Comparison of ENCODE assay signal across 15 cellular contexts in genomic region chr3:192031941-192032340, GRCh38.
DNase-seq lines count a peak whose midpoint lies in the region; ATAC-seq and TF ChIP-seq lines count a peak whose summit lies in the region.
"Had no signal": no experiment of that assay in that cellular context is flagged by ENCODE, and none has a peak within 500 bp of the region (broad histone marks: within the 10 kb centered on the region; RNA-seq: fewer than 3 reads in every experiment).

No MANE protein-coding gene starts in this region.

- no peak overlapping the region for H2BK120ac ChIP-seq in neuronal stem cell (ENCODE audit: low read depth, low read length)

- peak overlapping the region; percentile 19 for H2AFZ ChIP-seq in neuronal stem cell (ENCODE audit: low read length)

- no peak overlapping the region for H3K4me3 ChIP-seq in breast epithelium
- H3K4me3 ChIP-seq in epithelial cell of esophagus (ENCODE audit: low read length): no peak overlapping the region
- H3K4me3 ChIP-seq in neuronal stem cell (ENCODE audit: low read length in 2 of 2): no peak overlapping the region
- no peak overlapping the region for H3K4me3 ChIP-seq in thyroid gland (replicated peaks in 1 of 3)
- H3K4me3 ChIP-seq: A549 had no signal

- H2AK5ac ChIP-seq in neuronal stem cell (ENCODE audit: low read depth, low read length): no peak overlapping the region

- no peak overlapping the region for H3K4me2 ChIP-seq in neuronal stem cell (ENCODE audit: insufficient read depth, low read length, poor library complexity, severe bottlenecking)
- H3K4me2 ChIP-seq: A549 had no signal

- no peaks in the 10 kb centered on the region for H3K27me3 ChIP-seq in breast epithelium
- H3K27me3 ChIP-seq in neuronal stem cell (ENCODE audit: control insufficient read depth in 3 of 3, insufficient read depth in 3 of 3, low read depth in 1 of 3, low read length in 3 of 3): no peaks in the 10 kb centered on the region
- H3K27me3 ChIP-seq in thyroid gland: no peaks in the 10 kb centered on the region

- CTCF ChIA-PET in MCF 10A (lab: Yijun Ruan, JAX): interaction anchor here (0.5 to 1.8 kb wide), 3 partner anchors 10 to 532 kb away, joined by 3 to 11 read pairs (median 3); no protein-coding TSS in a partner anchor

- H2BK5ac ChIP-seq in neuronal stem cell (ENCODE audit: low read length): no peak overlapping the region

- POLR2A ChIA-PET in MCF 10A (lab: Yijun Ruan, JAX): interaction anchor here (1.0 kb wide), 1 partner anchor 10 kb away, joined by 5 read pairs; no protein-coding TSS in a partner anchor

- WGBS in neuronal stem cell (ENCODE audit: extremely low coverage in 2 of 2, insufficient read length in 2 of 2, insufficient replicate concordance in 1 of 2), 2 donors: no CpG with 5 or more reads among the region's 3 CpGs
- 91 to 92% methylated on average over 3 of the region's 3 CpGs for WGBS in thyroid gland, 2 donors

- BruUV-seq in MCF 10A (replicated peaks; lab: Mats Ljungman, UMichigan): no TSS peak

- no peak overlapping the region for H3K18ac ChIP-seq in neuronal stem cell (ENCODE audit: low read length)

- H3K4me1 ChIP-seq in breast epithelium (no peaks in the 10 kb centered on the region), neuronal stem cell (ENCODE audit: control insufficient read depth in 2 of 2, insufficient read depth in 1 of 2, low read depth in 1 of 2, low read length in 2 of 2) (no peaks in the 10 kb centered on the region), thyroid gland (no peaks in the 10 kb centered on the region)
- H3K4me1 ChIP-seq: A549, Caco-2 had no signal

- H3K4ac ChIP-seq in neuronal stem cell (ENCODE audit: low read length): no peak overlapping the region

- DNase-seq in MCF 10A (ENCODE audit: unreplicated experiment): peak; percentile 10
- no peak for DNase-seq in breast epithelium (ENCODE audit: low spot score in 2 of 2)
- peak; percentile 61 for DNase-seq in epithelial cell of esophagus (ENCODE audit: low read depth)
- no peak for DNase-seq in neuronal stem cell (ENCODE audit: low spot score)
- no peak for DNase-seq in thyroid gland
- DNase-seq: AML-193; Caco-2; CD4-positive, alpha-beta T cell; HCEC 1CT had no signal

- no peak overlapping the region for H2BK15ac ChIP-seq in neuronal stem cell (ENCODE audit: low read length)

- no peaks in the 10 kb centered on the region for H3K27me3 Mint-ChIP-seq in MCF 10A (ENCODE audit: insufficient read depth, unreplicated experiment)
- H3K27me3 Mint-ChIP-seq: CD4-positive, alpha-beta T cell had no signal

- no peak overlapping the region for H3K14ac ChIP-seq in neuronal stem cell (ENCODE audit: low read length)

- TF ChIP-seq POLR2A in breast epithelium (IDR thresholded peaks at IDR 0.05): no peak
- no peak for TF ChIP-seq POLR2A in thyroid gland (IDR thresholded peaks at IDR 0.05)

- H3K9me3 ChIP-seq in breast epithelium: no peaks in the 10 kb centered on the region
- peaks cover 0 to 8% of the 10 kb centered on the region in 2 donors for H3K9me3 ChIP-seq in neuronal stem cell (replicated peaks in 1 of 2; ENCODE audit: control insufficient read depth in 2 of 2, insufficient read depth in 1 of 2, low read depth in 1 of 2, low read length in 2 of 2)
- no peaks in the 10 kb centered on the region for H3K9me3 ChIP-seq in thyroid gland
- H3K9me3 ChIP-seq: A549, Caco-2 had no signal

- peak overlapping the region; percentile 61 for H3K27ac Mint-ChIP-seq in MCF 10A (ENCODE audit: low read depth, unreplicated experiment)
- H3K27ac Mint-ChIP-seq: CD4-positive, alpha-beta T cell had no signal

- no peaks in the 10 kb centered on the region for H3K36me3 Mint-ChIP-seq in MCF 10A (ENCODE audit: insufficient read depth, unreplicated experiment)

- no peaks in the 10 kb centered on the region for H3K9me3 Mint-ChIP-seq in MCF 10A (ENCODE audit: unreplicated experiment)
- H3K9me3 Mint-ChIP-seq: CD4-positive, alpha-beta T cell had no signal

- no peak overlapping the region for H2BK12ac ChIP-seq in neuronal stem cell (ENCODE audit: low read length)

- no peaks in the 10 kb centered on the region for H3K79me1 ChIP-seq in neuronal stem cell (ENCODE audit: low read depth, low read length)

- no peaks in the 10 kb centered on the region for H3K36me3 ChIP-seq in breast epithelium
- H3K36me3 ChIP-seq in neuronal stem cell (replicated peaks in 1 of 2; ENCODE audit: control insufficient read depth in 2 of 2, insufficient read depth in 2 of 2, low read length in 2 of 2): no peaks in the 10 kb centered on the region
- no peaks in the 10 kb centered on the region for H3K36me3 ChIP-seq in thyroid gland

- H3K9ac ChIP-seq in neuronal stem cell (ENCODE audit: low read depth, low read length, poor library complexity): no peak overlapping the region

- no peak overlapping the region for H3K27ac ChIP-seq in breast epithelium
- no peak overlapping the region for H3K27ac ChIP-seq in neuronal stem cell (replicated peaks; ENCODE audit: low read length)
- H3K27ac ChIP-seq in thyroid gland: no peak overlapping the region
- H3K27ac ChIP-seq: 22Rv1, A549, C4-2B, HL-60 had no signal

- intact Hi-C loops in MCF 10A (cut with micrococcal nuclease) (no loop called here), breast epithelium (cut with DNase I; ENCODE audit: low total_unique reads) (loop anchor here (5.0 kb wide), 1 partner anchor 575 kb away; no protein-coding TSS in a partner anchor), thyroid gland (cut with DNase I) (no loop called here)

- ATAC-seq in GM21825 (IDR thresholded peaks at IDR 0.05; ENCODE audit: unreplicated experiment) (no peak), GM19351 (IDR thresholded peaks at IDR 0.05; ENCODE audit: unreplicated experiment) (no peak)
- ATAC-seq: A549 had no signal

- peaks cover 14% of the 10 kb centered on the region for H3K4me1 Mint-ChIP-seq in MCF 10A (ENCODE audit: insufficient read depth, unreplicated experiment)

- no peak overlapping the region for H4K8ac ChIP-seq in neuronal stem cell (ENCODE audit: low read depth, low read length)

- H3K23ac ChIP-seq in neuronal stem cell (ENCODE audit: low read depth, low read length, poor library complexity): no peak overlapping the region

- no peak overlapping the region for H3K4me3 Mint-ChIP-seq in MCF 10A (ENCODE audit: unreplicated experiment)
- H3K4me3 Mint-ChIP-seq: CD4-positive, alpha-beta T cell had no signal

- H4K91ac ChIP-seq in neuronal stem cell (ENCODE audit: low read depth, low read length, poor library complexity): no peak overlapping the region

- no peak for TF ChIP-seq CTCF in MCF 10A (IDR thresholded peaks at IDR 0.05; ENCODE audit: unreplicated experiment)
- no peak for TF ChIP-seq CTCF in breast epithelium (IDR thresholded peaks at IDR 0.05)
- TF ChIP-seq CTCF in epithelial cell of esophagus (IDR thresholded peaks at IDR 0.05; ENCODE audit: insufficient read depth, low read depth, low read length, missing control alignments): no peak
- no peak for TF ChIP-seq CTCF in thyroid gland (IDR thresholded peaks at IDR 0.05)

Comparison
In these comparisons a context has a peak if more than half of its experiments do, and no peak if none do; other contexts are left out.
1. DNase-seq: peak in MCF 10A (single experiment) and epithelial cell of esophagus (single experiment); none in breast epithelium (0 of 2), neuronal stem cell (single experiment) and thyroid gland (0 of 2).